Comparison of ENCODE assay signal across 1 cellular context in genomic region chr14:101964297-101965144, GRCh38.
TF ChIP-seq lines count a peak whose summit lies in the region.

DYNC1H1 (plus strand) TSS chr14:101964573; CDS start chr14:101964692, 119 bp downstream.

TF ChIP-seq in HEK293, 187 proteins besides CTCF, POLR2A, EP300 and RAD21 (continued from another document):
- TF ChIP-seq ZNF221 (tag by site-specific recombination; IDR thresholded peaks at IDR 0.05; ENCODE audit: borderline replicate concordance) (no peak), RBAK (tag by site-specific recombination; IDR thresholded peaks at IDR 0.05) (no peak), PRDM2 (tag by site-specific recombination; IDR thresholded peaks at IDR 0.05; ENCODE audit: borderline replicate concordance) (peak; percentile 35; the same call in 1 of the 2 replicates), ZNF24 (tag by site-specific recombination; IDR thresholded peaks at IDR 0.05) (0 out of 2 replicates have a peak, but pooled peaks have one; percentile 51), SP7 (tag by site-specific recombination; IDR thresholded peaks at IDR 0.05) (peak; percentile 54), ZBTB1 (tag by site-specific recombination; IDR thresholded peaks at IDR 0.05) (peak; percentile 79; the same call in 1 of the 2 replicates), PRDM4 (tag by site-specific recombination; IDR thresholded peaks at IDR 0.05) (0 out of 2 replicates have a peak, but pooled peaks have one; percentile 7), KLF16 (tag by site-specific recombination; IDR thresholded peaks at IDR 0.05) (peak; percentile 83), ZNF394 (tag by site-specific recombination; IDR thresholded peaks at IDR 0.05; ENCODE audit: borderline replicate concordance) (peak; percentile 58; the same call in 1 of the 2 replicates), KLF17 (tag by site-specific recombination; IDR thresholded peaks at IDR 0.05) (peak; percentile 74), ZNF660 (tag by site-specific recombination; IDR thresholded peaks at IDR 0.05) (peak; percentile 78; the same call in 1 of the 2 replicates), ZNF114 (tag by site-specific recombination; IDR thresholded peaks at IDR 0.05) (no peak), ZNF626 (tag by site-specific recombination; IDR thresholded peaks at IDR 0.05) (no peak), ZFP37 (tag by site-specific recombination; IDR thresholded peaks at IDR 0.05) (peak; percentile 96), ZNF112 (tag by site-specific recombination; IDR thresholded peaks at IDR 0.05) (no peak), ZNF175 (tag by site-specific recombination; IDR thresholded peaks at IDR 0.05) (no peak), TRIM28 (IDR thresholded peaks at IDR 0.05; ENCODE audit: borderline replicate concordance, low read length) (no peak), ZNF501 (tag by site-specific recombination; IDR thresholded peaks at IDR 0.05) (peak; percentile 94), ZNF837 (tag by site-specific recombination; IDR thresholded peaks at IDR 0.05) (0 out of 2 replicates have a peak, but pooled peaks have one; percentile 45), MEIS1 (CRISPR knock-in tag; IDR thresholded peaks at IDR 0.05; ENCODE audit: borderline replicate concordance) (no peak), REPIN1 (tag by site-specific recombination; IDR thresholded peaks at IDR 0.05; ENCODE audit: low read depth) (peak; percentile 44; the same call in 1 of the 2 replicates), SCRT2 (tag by site-specific recombination; IDR thresholded peaks at IDR 0.05) (no peak), ZNF324 (tag by site-specific recombination; IDR thresholded peaks at IDR 0.05) (peak; percentile 75; the same call in 1 of the 2 replicates), KLF8 (tag by site-specific recombination; IDR thresholded peaks at IDR 0.05) (peak; percentile 68; the same call in 1 of the 2 replicates), ZNF76 (tag by site-specific recombination; IDR thresholded peaks at IDR 0.05; ENCODE audit: borderline replicate concordance, low read depth) (peak; percentile 75; the same call in 1 of the 2 replicates), ZNF548 (tag by site-specific recombination; IDR thresholded peaks at IDR 0.05) (no peak), BCL6B (tag by site-specific recombination; IDR thresholded peaks at IDR 0.05) (no peak), ZNF560 (tag by site-specific recombination; IDR thresholded peaks at IDR 0.05; ENCODE audit: borderline replicate concordance) (no peak), ZNF701 (tag by site-specific recombination; IDR thresholded peaks at IDR 0.05) (no peak), ZXDB (tag by site-specific recombination; IDR thresholded peaks at IDR 0.05) (peak; percentile 48; the same call in 1 of the 2 replicates), SP2 (tag by site-specific recombination; IDR thresholded peaks at IDR 0.05) (peak; percentile 43), ZBTB7A (tag by site-specific recombination; IDR thresholded peaks at IDR 0.05; ENCODE audit: low read depth) (peak; percentile 80), ZNF2 (tag by site-specific recombination; IDR thresholded peaks at IDR 0.05) (peak; percentile 80)
TF ChIP-seq in HEK293: peak in this region for 53.
